ENCODE assay signal across 8 cellular contexts in genomic region chr19:7293795-7294570, GRCh38. TPM values are rescaled to one million over a fixed set of nuclear protein-coding genes. Genes with fewer than 3 reads are reported as not detected.
DNase-seq lines count a peak whose midpoint lies in the region; ATAC-seq, FAIRE-seq and TF ChIP-seq lines count a peak whose summit lies in the region.

Gene INSR (minus strand): TSS chr19:7294414. CDS start chr19:7293891, 523 bp downstream.

- H3K9me3 Mint-ChIP-seq in Caco-2 (ENCODE audit: unreplicated experiment), result no peaks in the 10 kb centered on the region
- no peaks in the 10 kb centered on the region for H3K9me3 Mint-ChIP-seq in activated naive CD4-positive, alpha-beta T cell treated with anti-CD3 and anti-CD28 coated beads, Interleukin-2, amount 10 ng/mL, durations not matched to agents 7 days and 5 days
- H3K9me3 Mint-ChIP-seq in neural progenitor cell, result no peaks in the 10 kb centered on the region

- BruUV-seq in Caco-2 (replicated peaks; lab: Mats Ljungman, UMichigan), result no TSS peak

- CTCF ChIA-PET in Caco-2 (lab: Charles Lee), result interaction anchor here (0.6 to 0.8 kb wide), 3 partner anchors 96 to 195 kb away, joined by 4 to 8 read pairs (median 7); no protein-coding TSS in a partner anchor
- CTCF ChIA-PET in activated naive CD4-positive, alpha-beta T cell treated with anti-CD3 and anti-CD28 coated beads, Interleukin-2, amount 10 ng/mL, durations not matched to agents 7 days and 5 days (lab: Charles Lee), result no interaction called here

- no peak for TF ChIP-seq CTCF in Caco-2 (IDR thresholded peaks at IDR 0.05; ENCODE audit: insufficient read depth in 1 of 2, low read depth in 1 of 2, low read length in 1 of 2, severe bottlenecking in 1 of 2, unreplicated experiment in 1 of 2)
- TF ChIP-seq CTCF in neural progenitor cell (IDR thresholded peaks at IDR 0.05), result no peak

- peaks cover 3% of the 10 kb centered on the region for H3K4me1 Mint-ChIP-seq in Caco-2 (ENCODE audit: low read depth, unreplicated experiment)
- peaks cover 12% of the 10 kb centered on the region for H3K4me1 Mint-ChIP-seq in activated naive CD4-positive, alpha-beta T cell treated with anti-CD3 and anti-CD28 coated beads, Interleukin-2, amount 10 ng/mL, durations not matched to agents 7 days and 5 days
- H3K4me1 Mint-ChIP-seq in neural progenitor cell, result peaks cover 24% of the 10 kb centered on the region

- H3K4me3 ChIP-seq in Caco-2 (ENCODE audit: low read depth, low read length) (peak within 1 kb of the TSS; percentile 73), neural progenitor cell (peak within 1 kb of the TSS; percentile 99)

- H3K9me3 ChIP-seq in Caco-2 (no peaks in the 10 kb centered on the region), neural progenitor cell (ENCODE audit: low read depth) (no peaks in the 10 kb centered on the region)

- intact Hi-C loops in Caco-2 (cut with micrococcal nuclease; ENCODE audit: unreplicated experiment), result loop anchor here (1.0 kb wide), 1 partner anchor 96 kb away; no protein-coding TSS in a partner anchor

- H3K27me3 Mint-ChIP-seq in Caco-2 (ENCODE audit: insufficient read depth, unreplicated experiment) (no peaks in the 10 kb centered on the region), neural progenitor cell (ENCODE audit: insufficient read depth, low read depth) (peaks cover 12% of the 10 kb centered on the region)
- H3K27me3 Mint-ChIP-seq in activated naive CD4-positive, alpha-beta T cell treated with anti-CD3 and anti-CD28 coated beads, Interleukin-2, amount 10 ng/mL, durations not matched to agents 7 days and 5 days, result peaks cover 78% of the 10 kb centered on the region

- peaks cover 45% of the 10 kb centered on the region for H4K20me1 ChIP-seq in neural progenitor cell (ENCODE audit: low read depth)

- H3K4me2 ChIP-seq in neural progenitor cell, result peak within 1 kb of the TSS; percentile 99

- DNase-seq in Caco-2 (peak; percentile 89 to 94), KG1 (lab: John Stamatoyannopoulos, UW) (peak; percentile 11), RKO (ENCODE audit: low spot score) (peak; percentile 90), frontal cortex (ENCODE audit: low spot score in 2 of 2) (peak; percentile 99), neural progenitor cell (ENCODE audit: low spot score) (peak; percentile 93), substantia nigra (lab: John Stamatoyannopoulos, UW) (peak; percentile 41 to 93 (median 81))
- peak; percentile 78 for DNase-seq in activated naive CD4-positive, alpha-beta T cell treated with anti-CD3 and anti-CD28 coated beads, Interleukin-2, amount 10 ng/mL, durations not matched to agents 7 days and 5 days

- POLR2A ChIA-PET in Caco-2 (lab: Charles Lee), result interaction anchor here (0.5 to 0.6 kb wide), 3 partner anchors 90 to 319 kb away, joined by 3 to 7 read pairs (median 3); no protein-coding TSS in a partner anchor

- H3F3A ChIP-seq in neural progenitor cell (ENCODE audit: low read depth), result peaks cover 34% of the 10 kb centered on the region

- H3K79me2 ChIP-seq in neural progenitor cell (ENCODE audit: low read depth), result peaks cover 45% of the 10 kb centered on the region

- H3K27me3 ChIP-seq in Caco-2 (replicated peaks; ENCODE audit: control insufficient read depth, insufficient read depth, low read length) (no peaks in the 10 kb centered on the region), neural progenitor cell (peaks cover 11% of the 10 kb centered on the region)

- peak within 1 kb of the TSS; percentile 38 for H3K9ac ChIP-seq in neural progenitor cell

- H3K36me3 Mint-ChIP-seq in Caco-2 (ENCODE audit: insufficient read depth, unreplicated experiment) (peaks cover 4% of the 10 kb centered on the region), neural progenitor cell (no peaks in the 10 kb centered on the region)
- no peaks in the 10 kb centered on the region for H3K36me3 Mint-ChIP-seq in activated naive CD4-positive, alpha-beta T cell treated with anti-CD3 and anti-CD28 coated beads, Interleukin-2, amount 10 ng/mL, durations not matched to agents 7 days and 5 days

- peak; percentile 63 for ATAC-seq in GM21576 (IDR thresholded peaks at IDR 0.05; ENCODE audit: unreplicated experiment)

- peak within 1 kb of the TSS; percentile 99 for H2AFZ ChIP-seq in neural progenitor cell (replicated peaks)

- peak within 1 kb of the TSS; percentile 87 for H3K27ac Mint-ChIP-seq in Caco-2 (ENCODE audit: unreplicated experiment)
- peak within 1 kb of the TSS; percentile 7 for H3K27ac Mint-ChIP-seq in activated naive CD4-positive, alpha-beta T cell treated with anti-CD3 and anti-CD28 coated beads, Interleukin-2, amount 10 ng/mL, durations not matched to agents 7 days and 5 days
- H3K27ac Mint-ChIP-seq in neural progenitor cell, result no peak within 1 kb of the TSS

- H3K27ac ChIP-seq in neural progenitor cell (no peak within 1 kb of the TSS), substantia nigra (ENCODE audit: low read depth, low read length, poor library complexity, severe bottlenecking) (peak within 1 kb of the TSS; percentile 93)

- H3K36me3 ChIP-seq in Caco-2 (ENCODE audit: control insufficient read depth, insufficient read depth, low read length) (no peaks in the 10 kb centered on the region), neural progenitor cell (no peaks in the 10 kb centered on the region)

- H3K4me3 Mint-ChIP-seq in Caco-2 (ENCODE audit: unreplicated experiment) (peak within 1 kb of the TSS; percentile 89), neural progenitor cell (peak within 1 kb of the TSS; percentile 86)
- peak within 1 kb of the TSS; percentile 75 for H3K4me3 Mint-ChIP-seq in activated naive CD4-positive, alpha-beta T cell treated with anti-CD3 and anti-CD28 coated beads, Interleukin-2, amount 10 ng/mL, durations not matched to agents 7 days and 5 days

- no peak for FAIRE-seq in frontal cortex (lab: Jason Lieb, UNC)

- H3K4me1 ChIP-seq in Caco-2 (peaks cover 9% of the 10 kb centered on the region; the same call in 1 of the 2 replicates), neural progenitor cell (peaks cover 5% of the 10 kb centered on the region)

RNA-seq across cellular contexts. Expression of gene INSR, which starts in this region (rescaled TPM):
- total RNA-seq in Caco-2 (2022) (22.6 and 23.3 TPM in 2 replicates), frontal cortex (93.3 TPM), neural progenitor cell (ENCODE audit: low replicate concordance) (20.8 and 23.0 TPM in 2 replicates)

Comparison
In these comparisons a context has a peak if more than half of its experiments do, and no peak if none do; other contexts are left out.
1. DNase-seq: peak in every context shown above with its lines; median percentile 99 in frontal cortex; 93 in neural progenitor cell; 92 in Caco-2; 90 in RKO; 81 in substantia nigra; 78 in activated naive CD4-positive, alpha-beta T cell treated with anti-CD3 and anti-CD28 coated beads, Interleukin-2, amount 10 ng/mL, durations not matched to agents 7 days and 5 days; 11 in KG1.